In the genomic region with DNA sequence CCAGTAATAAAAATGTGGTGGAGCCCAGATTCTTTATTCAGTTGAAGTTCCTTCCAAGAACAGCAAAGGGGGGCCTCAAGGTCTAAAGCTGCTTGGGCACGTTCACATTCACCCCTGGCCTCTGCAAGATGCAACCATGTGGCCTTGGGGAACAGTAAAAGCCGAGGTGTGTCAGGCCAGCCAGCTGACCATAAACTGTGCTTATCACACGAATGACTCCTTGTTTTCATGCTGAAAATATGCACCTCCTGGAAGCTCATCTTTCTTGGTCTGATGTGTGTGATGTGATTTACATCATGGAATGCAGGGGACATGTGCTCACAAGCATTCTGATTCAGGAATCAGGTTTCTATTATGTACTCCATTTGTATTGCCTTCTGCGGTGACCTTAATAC, we compare ENCODE assay signal across 9 cellular contexts.
DNase-seq lines count a peak whose midpoint lies in the region; ATAC-seq and TF ChIP-seq lines count a peak whose summit lies in the region.
"Had no signal": no experiment of that assay in that cellular context is flagged by ENCODE, and none has a peak within 500 bp of the region (broad histone marks: within the 10 kb centered on the region; RNA-seq: fewer than 3 reads in every experiment).

No MANE protein-coding gene starts in this region.

- intact Hi-C loops in MCF 10A (cut with micrococcal nuclease), result loop anchor here (2.0 kb wide), 1 partner anchor 15 kb away; no protein-coding TSS in a partner anchor

- BruUV-seq in MCF 10A (replicated peaks; lab: Mats Ljungman, UMichigan), result no TSS peak

- H3K4me1 Mint-ChIP-seq in MCF 10A (ENCODE audit: insufficient read depth, unreplicated experiment), result peaks cover 31% of the 10 kb centered on the region
- H3K4me1 Mint-ChIP-seq in nephron, result peaks cover 31% of the 10 kb centered on the region

- POLR2A ChIA-PET in MCF 10A (lab: Yijun Ruan, JAX), result interaction anchor here (0.8 to 3.3 kb wide), 12 partner anchors 9 to 331 kb away, joined by 3 to 58 read pairs (median 6); no protein-coding TSS in a partner anchor

- CTCF ChIA-PET in MCF 10A (lab: Yijun Ruan, JAX), result interaction anchor here (0.6 to 1.8 kb wide), 5 partner anchors 10 to 627 kb away, joined by 3 to 9 read pairs (median 5); no protein-coding TSS in a partner anchor

- TF ChIP-seq CTCF in MCF 10A (IDR thresholded peaks at IDR 0.05; ENCODE audit: unreplicated experiment) (no peak), nephron (IDR thresholded peaks at IDR 0.05; ENCODE audit: unreplicated experiment in 3 of 3) (no peak)

- ATAC-seq in HG02973 (IDR thresholded peaks at IDR 0.05; ENCODE audit: unreplicated experiment) (no peak), HG02678 (IDR thresholded peaks at IDR 0.05; ENCODE audit: unreplicated experiment) (no peak), HG02571 (IDR thresholded peaks at IDR 0.05; ENCODE audit: unreplicated experiment) (no peak)

- DNase-seq in AG08395 (ENCODE audit: low spot score) (peak; percentile 80), HS-27A (ENCODE audit: low read depth) (peak; percentile 96), MCF 10A (ENCODE audit: unreplicated experiment) (peak; percentile 82), NCI-H2107 treated with DMSO at 0.1 percent for 48 hours (lab: John Stamatoyannopoulos, UW; ENCODE audit: unreplicated experiment) (no peak)
- DNase-seq: CD4-positive, alpha-beta T cell had no signal

- H3K9me3 Mint-ChIP-seq in MCF 10A (ENCODE audit: unreplicated experiment) (no peaks in the 10 kb centered on the region), nephron (no peaks in the 10 kb centered on the region)
- H3K9me3 Mint-ChIP-seq: CD4-positive, alpha-beta T cell had no signal

- H3K27ac Mint-ChIP-seq in MCF 10A (ENCODE audit: low read depth, unreplicated experiment) (peak overlapping the region; percentile 83), nephron (peak overlapping the region; percentile 65 to 91 (median 65))
- H3K27ac Mint-ChIP-seq: CD4-positive, alpha-beta T cell had no signal

- H3K36me3 Mint-ChIP-seq in MCF 10A (ENCODE audit: insufficient read depth, unreplicated experiment), result no peaks in the 10 kb centered on the region
- H3K36me3 Mint-ChIP-seq in nephron (ENCODE audit: low read depth), result no peaks in the 10 kb centered on the region

- H3K27me3 Mint-ChIP-seq in MCF 10A (ENCODE audit: insufficient read depth, unreplicated experiment) (no peaks in the 10 kb centered on the region), nephron (ENCODE audit: low read depth) (no peaks in the 10 kb centered on the region)
- H3K27me3 Mint-ChIP-seq: CD4-positive, alpha-beta T cell had no signal

- peak overlapping the region; percentile 10 for H3K4me3 Mint-ChIP-seq in MCF 10A (ENCODE audit: unreplicated experiment)
- no peak overlapping the region for H3K4me3 Mint-ChIP-seq in nephron
- H3K4me3 Mint-ChIP-seq: CD4-positive, alpha-beta T cell had no signal
